In the genomic region with DNA sequence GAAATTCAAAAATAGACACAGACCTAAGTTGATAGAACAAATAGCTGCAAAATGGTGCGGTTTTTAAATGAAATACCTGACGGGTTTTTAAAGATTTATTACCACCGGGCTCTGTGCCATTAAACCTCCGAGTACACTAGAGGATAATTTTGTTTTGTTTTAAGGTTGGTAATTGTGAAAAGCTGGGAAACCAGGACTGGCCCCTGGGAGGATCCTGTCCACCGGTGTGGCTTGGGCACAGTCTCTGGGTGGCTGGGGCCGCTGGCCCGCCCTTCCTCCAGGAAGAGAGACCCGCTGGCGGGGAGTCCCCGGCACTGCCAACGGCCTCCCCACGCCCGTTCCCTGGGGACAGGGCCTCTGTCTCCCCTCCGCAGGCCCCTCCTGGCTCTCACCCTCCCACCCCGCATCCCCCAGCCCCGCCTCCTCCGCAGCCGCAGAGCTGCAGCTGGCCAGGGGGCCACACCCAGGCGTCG, we compare ENCODE assay signal across 8 cellular contexts. TPM values are rescaled to one million over a fixed set of nuclear protein-coding genes. Genes with fewer than 3 reads are reported as not detected.
A peak's percentile ranks its signal among the peaks of the same experiment; 100 is the strongest.
DNase-seq lines count a peak whose midpoint lies in the region; ATAC-seq and TF ChIP-seq lines count a peak whose summit lies in the region.

No MANE protein-coding gene starts in this region.

- H3K27ac Mint-ChIP-seq in immature natural killer cell = no peak overlapping the region

- H3K4me3 ChIP-seq in adrenal gland (peak overlapping the region in 2 of 4 donors; percentile 41 to 62), thymus (ENCODE audit: low read length) (peak overlapping the region; percentile 63)

- peaks cover 19 to 29% (median 24%) of the 10 kb centered on the region in 3 donors for H3K27me3 Mint-ChIP-seq in immature natural killer cell (ENCODE audit: low read depth in 3 of 3)

- peak; percentile 83 for DNase-seq in COR-L47 (lab: John Stamatoyannopoulos, UW)
- peak; percentile 24 for DNase-seq in Kasumi-1 (lab: John Stamatoyannopoulos, UW)
- DNase-seq in adrenal gland = peak in 6 of 7 donors; percentile 37 to 58 (median 50)
- peak in 1 of 3 donors; percentile 12 for DNase-seq in immature natural killer cell
- no peak for DNase-seq in activated CD4-positive, CD25-positive, alpha-beta regulatory T cell (lab: John Stamatoyannopoulos, UW)
- no peak for DNase-seq in NK-92 treated with Interleukin-12 subunit alpha and Interleukin-12 subunit beta, amount 100 ng/mL, for 24 hours (lab: John Stamatoyannopoulos, UW)

- H3K9me3 ChIP-seq in adrenal gland (replicated peaks in 1 of 3) = no peaks in the 10 kb centered on the region
- peaks cover 1% of the 10 kb centered on the region for H3K9me3 ChIP-seq in thymus (ENCODE audit: control insufficient read depth)

- peaks cover 0 to 3% (median 0%) of the 10 kb centered on the region in 3 donors for H3K36me3 Mint-ChIP-seq in immature natural killer cell

- peak overlapping the region in 4 of 5 donors; percentile 59 to 84 (median 84) for H3K27ac ChIP-seq in adrenal gland
- peak overlapping the region; percentile 77 for H3K27ac ChIP-seq in thymus (ENCODE audit: low read depth)

- no peaks in the 10 kb centered on the region for H3K27me3 ChIP-seq in adrenal gland
- H3K27me3 ChIP-seq in thymus (ENCODE audit: control insufficient read depth, insufficient read depth) = peaks cover 8% of the 10 kb centered on the region

- peak overlapping the region; percentile 60 to 68 (median 66) for H3K4me3 Mint-ChIP-seq in immature natural killer cell

- intact Hi-C loops in adrenal gland (cut with DNase I) = no loop called here

- peaks cover 20 to 29% of the 10 kb centered on the region in 2 donors for H3K4me1 Mint-ChIP-seq in immature natural killer cell

- H3K36me3 ChIP-seq in adrenal gland (replicated peaks in 1 of 2) (no peaks in the 10 kb centered on the region), thymus (ENCODE audit: control insufficient read depth, insufficient read depth) (no peaks in the 10 kb centered on the region)

- peak; percentile 27 for ATAC-seq in GM21367 (IDR thresholded peaks at IDR 0.05; ENCODE audit: unreplicated experiment)

- WGBS in adrenal gland, 4 donors = 2 to 6% (median 4%) methylated on average over 8 to 20 of the region's 20 CpGs
- 2% methylated on average over 20 of the region's 20 CpGs for WGBS in thymus

- no peak for TF ChIP-seq CTCF in adrenal gland (IDR thresholded peaks at IDR 0.05)

- H3K9me3 Mint-ChIP-seq in immature natural killer cell = no peaks in the 10 kb centered on the region

- H3K4me1 ChIP-seq in adrenal gland (replicated peaks in 1 of 2) = peaks cover 34 to 97% of the 10 kb centered on the region in 2 donors
- peaks cover 4% of the 10 kb centered on the region for H3K4me1 ChIP-seq in thymus (ENCODE audit: control insufficient read depth, insufficient read depth, low read length)

- TF ChIP-seq POLR2A in adrenal gland (IDR thresholded peaks at IDR 0.05) = peak in 1 of 2 donors; percentile 23

RNA-seq across cellular contexts. Expression of a gene that starts 13.8 kb away (rescaled TPM):
- 100 to 1,000 TPM in 5 of 8 donors, 10 to 100 TPM in 3; 57.7 to 299 (median 119) TPM for total RNA-seq in adrenal gland
- polyA plus RNA-seq in adrenal gland (10 to 100 TPM; 37.1 to 53.8 (median 44.5) TPM), immature natural killer cell (not detected), thymus (0.55 TPM)

RNA-seq across cellular contexts. Expression of a gene that starts 37.8 kb away (rescaled TPM):
- total RNA-seq in adrenal gland = under 1 TPM in 6 of 8 donors, not detected in 2; 0.11 to 0.63 (median 0.27) TPM
- 1 to 10 TPM in 2 of 3 donors, under 1 TPM in 1; 0.29 to 1.7 (median 1.3) TPM for polyA plus RNA-seq in adrenal gland
- polyA plus RNA-seq in immature natural killer cell = not detected
- polyA plus RNA-seq in thymus = 1.6 TPM

RNA-seq across cellular contexts. Expression of a gene that starts 37.8 kb away (rescaled TPM):
- total RNA-seq in adrenal gland = not detected
- polyA plus RNA-seq in adrenal gland (under 1 TPM in 2 of 3 donors, not detected in 1; 0.16 to 0.17 TPM), immature natural killer cell (not detected), thymus (0.18 TPM)

Comparison
In these comparisons a context has a peak if more than half of its experiments do, and no peak if none do; other contexts are left out.
1. DNase-seq: peak in COR-L47 (single experiment), Kasumi-1 (2 of 2) and adrenal gland (6 of 7); none in activated CD4-positive, CD25-positive, alpha-beta regulatory T cell (0 of 4) and NK-92 treated with Interleukin-12 subunit alpha and Interleukin-12 subunit beta, amount 100 ng/mL, for 24 hours (single experiment).
2. RNA of a gene that starts 13.8 kb away (polyA plus RNA-seq): 37.1 to 53.8 TPM in adrenal gland; 0.55 TPM in thymus (single experiment) and not detected in immature natural killer cell; every median in the first group is over 10 times any median in the second.